In genomic region chr12:113467514-113468364, GRCh38 we compare ENCODE assay signal across 9 cellular contexts. TPM values are rescaled to one million over a fixed set of nuclear protein-coding genes. Genes with fewer than 3 reads are reported as not detected.
A peak's percentile ranks its signal among the peaks of the same experiment; 100 is the strongest.
DNase-seq lines count a peak whose midpoint lies in the region; ATAC-seq and TF ChIP-seq lines count a peak whose summit lies in the region.
"Had no signal": no experiment of that assay in that cellular context is flagged by ENCODE, and none has a peak within 500 bp of the region (broad histone marks: within the 10 kb centered on the region; RNA-seq: fewer than 3 reads in every experiment).

No MANE protein-coding gene starts in this region.

- in situ Hi-C loops in KBM-7 (cut with MboI; ENCODE audit: low pct_unique_long_range_greater_than_20kb, low sequenced_read_pairs) = loop anchor here (25.0 kb wide), 1 partner anchor 445 kb away; no protein-coding TSS in a partner anchor

- peak overlapping the region; percentile 63 for H3K4me3 Mint-ChIP-seq in progenitor cell of endocrine pancreas (ENCODE audit: low read depth)
- H3K4me3 Mint-ChIP-seq in naive thymus-derived CD8-positive, alpha-beta T cell = peak overlapping the region in 3 of 10 donors; percentile 14 to 40 (median 22)

- intact Hi-C loops in esophagus squamous epithelium (cut with DNase I) = loop anchor here (10.0 kb wide), 1 partner anchor 447 kb away; no protein-coding TSS in a partner anchor

- no peak for ATAC-seq in HG02571 (IDR thresholded peaks at IDR 0.05; ENCODE audit: unreplicated experiment)
- no peak for ATAC-seq in GM21723 (IDR thresholded peaks at IDR 0.05; ENCODE audit: unreplicated experiment)
- no peak for ATAC-seq in naive thymus-derived CD8-positive, alpha-beta T cell

- peaks cover 14% of the 10 kb centered on the region for H3K4me1 Mint-ChIP-seq in progenitor cell of endocrine pancreas (ENCODE audit: low read depth)
- peaks cover 13 to 32% (median 28%) of the 10 kb centered on the region in 4 donors for H3K4me1 Mint-ChIP-seq in naive thymus-derived CD8-positive, alpha-beta T cell

- WGBS in esophagus squamous epithelium, 2 donors = 0 to 4% methylated on average over 14 to 15 of the region's 78 CpGs

- H3K27ac Mint-ChIP-seq in progenitor cell of endocrine pancreas = no peak overlapping the region
- H3K27ac Mint-ChIP-seq in naive thymus-derived CD8-positive, alpha-beta T cell = no peak overlapping the region

- no peaks in the 10 kb centered on the region for H3K9me3 Mint-ChIP-seq in progenitor cell of endocrine pancreas (ENCODE audit: low read depth)
- H3K9me3 Mint-ChIP-seq in naive thymus-derived CD8-positive, alpha-beta T cell = peaks cover 0 to 3% (median 0%) of the 10 kb centered on the region in 9 donors

- H3K36me3 Mint-ChIP-seq in progenitor cell of endocrine pancreas (ENCODE audit: insufficient read depth) = no peaks in the 10 kb centered on the region
- peaks cover 0 to 4% (median 0%) of the 10 kb centered on the region in 3 donors for H3K36me3 Mint-ChIP-seq in naive thymus-derived CD8-positive, alpha-beta T cell

- TF ChIP-seq CTCF in esophagus squamous epithelium (IDR thresholded peaks at IDR 0.05) = no peak
- no peak for TF ChIP-seq CTCF in progenitor cell of endocrine pancreas (IDR thresholded peaks at IDR 0.05; ENCODE audit: unreplicated experiment)

- no peaks in the 10 kb centered on the region for H3K36me3 ChIP-seq in esophagus squamous epithelium

- peaks cover 82% of the 10 kb centered on the region for H3K27me3 Mint-ChIP-seq in progenitor cell of endocrine pancreas
- H3K27me3 Mint-ChIP-seq in naive thymus-derived CD8-positive, alpha-beta T cell = peaks cover 34 to 87% (median 50%) of the 10 kb centered on the region in 5 donors

- H3K9me3 ChIP-seq in esophagus squamous epithelium = no peaks in the 10 kb centered on the region

- H3K4me3 ChIP-seq in esophagus squamous epithelium = peak overlapping the region; percentile 20 to 59 (median 38)

- peak; percentile 36 for DNase-seq in ELF-1 (ENCODE audit: low read depth, low spot score)
- peak; percentile 29 for DNase-seq in NCI-H2171 (lab: John Stamatoyannopoulos, UW)
- DNase-seq in esophagus squamous epithelium (lab: John Stamatoyannopoulos, UW) = no peak
- DNase-seq in progenitor cell of endocrine pancreas (ENCODE audit: low spot score, unreplicated experiment) = no peak
- DNase-seq in naive thymus-derived CD8-positive, alpha-beta T cell = no peak
- DNase-seq in KBM-7 = no peak
- DNase-seq: activated effector memory CD4-positive, alpha-beta T cell treated with Interleukin-2 at 50 U/mL for 16 hours had no signal

- H3K27ac ChIP-seq in esophagus squamous epithelium = no peak overlapping the region

- TF ChIP-seq POLR2A in esophagus squamous epithelium (IDR thresholded peaks at IDR 0.05) = no peak

- POLR2A ChIA-PET in naive thymus-derived CD8-positive, alpha-beta T cell (lab: Charles Lee) = no interaction called here

- H3K27me3 ChIP-seq in esophagus squamous epithelium = peaks cover 37 to 100% (median 79%) of the 10 kb centered on the region in 4 donors

- peaks cover 19 to 63% (median 38%) of the 10 kb centered on the region in 3 donors for H3K4me1 ChIP-seq in esophagus squamous epithelium

RNA-seq across cellular contexts. Expression of gene LHX5, which starts 3.9 kb away (rescaled TPM):
- total RNA-seq in esophagus squamous epithelium (not detected), progenitor cell of endocrine pancreas (0.41 and 0.78 TPM in 2 replicates)
- not detected for total RNA-seq in naive thymus-derived CD8-positive, alpha-beta T cell
- not detected for polyA plus RNA-seq in naive thymus-derived CD8-positive, alpha-beta T cell

RNA-seq across cellular contexts. Expression of gene SDSL, which starts 45.6 kb away (rescaled TPM):
- total RNA-seq in esophagus squamous epithelium (1 to 10 TPM in 2 of 4 donors, under 1 TPM in 1, not detected in 1; 0.48 to 3.1 (median 1.5) TPM), progenitor cell of endocrine pancreas (14.0 and 17.2 TPM in 2 replicates)
- total RNA-seq in naive thymus-derived CD8-positive, alpha-beta T cell = not detected
- polyA plus RNA-seq in naive thymus-derived CD8-positive, alpha-beta T cell = not detected

Comparison
In these comparisons a context has a peak if more than half of its experiments do, and no peak if none do; other contexts are left out.
1. DNase-seq: peak in ELF-1 (single experiment) and NCI-H2171 (single experiment); none in esophagus squamous epithelium (single experiment), progenitor cell of endocrine pancreas (single experiment), naive thymus-derived CD8-positive, alpha-beta T cell (0 of 10) and KBM-7 (single experiment).